21 cellular contexts compared by ENCODE assay signal in genomic region chr15:70669966-70670658, GRCh38.
DNase-seq lines count a peak whose midpoint lies in the region; ATAC-seq, FAIRE-seq and TF ChIP-seq lines count a peak whose summit lies in the region.
"Had no signal": no experiment of that assay in that cellular context is flagged by ENCODE, and none has a peak within 500 bp of the region (broad histone marks: within the 10 kb centered on the region; RNA-seq: fewer than 3 reads in every experiment).

No MANE protein-coding gene starts in this region.

- no peak overlapping the region for H3K27ac ChIP-seq in body of pancreas
- H3K27ac ChIP-seq in transverse colon, result no peak overlapping the region
- H3K27ac ChIP-seq: SJCRH30, vagina had no signal

- H3K4me1 ChIP-seq in body of pancreas, result peaks cover 6% of the 10 kb centered on the region
- H3K4me1 ChIP-seq in transverse colon, result peaks cover 0 to 26% (median 5%) of the 10 kb centered on the region in 4 donors
- H3K4me1 ChIP-seq: SJCRH30 had no signal

- DNase-seq in Right ventricle myocardium superior, result peak; percentile 52
- no peak for DNase-seq in cardiac septum (ENCODE audit: low spot score)
- peak; percentile 28 to 63 (median 40) for DNase-seq in body of pancreas
- DNase-seq in left colon, result peak; percentile 31 to 64
- peak; percentile 58 for DNase-seq in transverse colon
- DNase-seq in HTR-8/SVneo (ENCODE audit: insufficient read length, low spot score), result no peak
- DNase-seq in HuH-7 (ENCODE audit: low spot score), result no peak
- DNase-seq: activated CD4-positive, CD25-positive, alpha-beta regulatory T cell treated with anti-CD3 and anti-CD28 coated beads, Interleukin-2, amount 50 U/mL, for 72 hours; activated CD8-positive, alpha-beta memory T cell treated with anti-CD3 and anti-CD28 coated beads, Interleukin-2, amount 10 ng/mL, durations not matched to agents 7 days and 5 days; activated gamma-delta T cell treated with Interleukin-2 at 50 U/mL for 16 hours; amniotic stem cell; cerebellar nuclear complex; foreskin fibroblast; NCI-H524 treated with DMSO at 0.1 percent for 48 hours; SJCRH30; stimulated activated CD4-positive, alpha-beta T cell treated with anti-CD3 and anti-CD28 coated beads, Interleukin-15, amount 100 ng/mL, for 24 hours; stimulated activated naive CD8-positive, alpha-beta T cell treated with anti-CD3 and anti-CD28 coated beads, Interleukin-15, amount 100 ng/mL, for 72 hours had no signal

- intact Hi-C loops in Right ventricle myocardium superior (cut with DNase I) (loop anchor here (10.0 kb wide), 1 partner anchor 55 kb away; no protein-coding TSS in a partner anchor), cardiac septum (cut with DNase I) (loop anchor here (10.0 kb wide), 2 partner anchors 55 to 105 kb away; no protein-coding TSS in a partner anchor), body of pancreas (cut with DNase I) (no loop called here), left colon (cut with DNase I, micrococcal nuclease) (loop anchor here in 1 of 2 donors (10.0 kb wide), 1 partner anchor 55 kb away; no protein-coding TSS in a partner anchor), transverse colon (cut with DNase I; ENCODE audit: low total_unique reads) (loop anchor here (5.0 to 10.0 kb wide), 2 partner anchors 55 to 142 kb away; no protein-coding TSS in a partner anchor)

- no peaks in the 10 kb centered on the region for H3K27me3 ChIP-seq in body of pancreas
- no peaks in the 10 kb centered on the region for H3K27me3 ChIP-seq in transverse colon
- H3K27me3 ChIP-seq: SJCRH30, vagina had no signal

- ATAC-seq in Right ventricle myocardium superior (ENCODE audit: poor library complexity) (peak; percentile 79), body of pancreas (no peak), left colon (peak; percentile 73), GM19467 (IDR thresholded peaks at IDR 0.05; ENCODE audit: unreplicated experiment) (no peak)
- ATAC-seq: activated CD8-positive, alpha-beta memory T cell treated with anti-CD3 and anti-CD28 coated beads, Interleukin-2, amount 10 ng/mL, durations not matched to agents 7 days and 5 days; natural killer cell treated with Interleukin-12 subunit alpha and Interleukin-12 subunit beta and Interleukin-15 and Interleukin-18, amount 100 ng/mL, for 72 hours; stimulated activated naive CD8-positive, alpha-beta T cell treated with anti-CD3 and anti-CD28 coated beads, Interleukin-15, amount 100 ng/mL, for 72 hours had no signal

- no peak overlapping the region for H3K4me3 ChIP-seq in body of pancreas
- no peak overlapping the region for H3K4me3 ChIP-seq in transverse colon
- H3K4me3 ChIP-seq: lung, SJCRH30, vagina had no signal

- in situ Hi-C loops in transverse colon (cut with MboI; ENCODE audit: low pct_ligation_motif_present in 1 of 4, low pct_unique_long_range_greater_than_20kb in 1 of 4, low sequenced_read_pairs in 3 of 4), result loop anchor here in 2 of 4 donors (10.0 kb wide), 1 partner anchor 145 kb away; no protein-coding TSS in a partner anchor

- TF ChIP-seq CTCF in body of pancreas (IDR thresholded peaks at IDR 0.05) (no peak), transverse colon (IDR thresholded peaks at IDR 0.05) (no peak)

- FAIRE-seq in HTR-8/SVneo (lab: Jason Lieb, UNC), result no peak

- H3K36me3 ChIP-seq in body of pancreas (replicated peaks in 1 of 2; ENCODE audit: insufficient read depth in 1 of 2, low read depth in 2 of 2) (peaks cover 0 to 5% of the 10 kb centered on the region in 2 donors), transverse colon (peaks cover 0 to 12% (median 4%) of the 10 kb centered on the region in 4 donors)

- TF ChIP-seq POLR2A in body of pancreas (IDR thresholded peaks at IDR 0.05) (no peak), transverse colon (IDR thresholded peaks at IDR 0.05) (no peak)

- TF ChIP-seq EP300 in transverse colon (IDR thresholded peaks at IDR 0.05; ENCODE audit: low read depth), result no peak

- H3K9me3 ChIP-seq in body of pancreas, result no peaks in the 10 kb centered on the region
- H3K9me3 ChIP-seq in transverse colon, result no peaks in the 10 kb centered on the region
- H3K9me3 ChIP-seq: vagina had no signal

- 37 to 41% methylated on average over 8 of the region's 8 CpGs for WGBS in body of pancreas, 2 donors
- 30 to 55% methylated on average over 6 to 8 of the region's 8 CpGs for WGBS in transverse colon (ENCODE audit: low coverage in 1 of 2), 2 donors

Comparison
In these comparisons a context has a peak if more than half of its experiments do, and no peak if none do; other contexts are left out.
1. DNase-seq: peak in Right ventricle myocardium superior (single experiment), body of pancreas (4 of 4), left colon (2 of 2) and transverse colon (single experiment); none in cardiac septum (single experiment), HTR-8/SVneo (single experiment) and HuH-7 (single experiment).
2. ATAC-seq: peak in Right ventricle myocardium superior (single experiment) and left colon (single experiment); none in body of pancreas (single experiment) and GM19467 (single experiment).